18 cellular contexts compared by ENCODE assay signal in genomic region chr20:41627611-41628244, GRCh38.
"Had no signal": no experiment of that assay in that cellular context is flagged by ENCODE, and none has a peak within 500 bp of the region (broad histone marks: within the 10 kb centered on the region; RNA-seq: fewer than 3 reads in every experiment).

No MANE protein-coding gene starts in this region.

- H3K27ac ChIP-seq: colonic mucosa, foreskin keratinocyte, psoas muscle, right lobe of liver, WERI-Rb-1 had no signal

- ATAC-seq: foreskin keratinocyte; natural killer cell treated with Interleukin-12 subunit alpha and Interleukin-12 subunit beta and Interleukin-15 and Interleukin-18, amount 100 ng/mL, for 72 hours; psoas muscle had no signal

- H3K4me3 ChIP-seq: colonic mucosa, psoas muscle, right lobe of liver had no signal

- H3K36me3 ChIP-seq: colonic mucosa, right lobe of liver, WERI-Rb-1 had no signal

- H3K9me3 ChIP-seq: colonic mucosa, psoas muscle, right lobe of liver had no signal

- FAIRE-seq: endothelial cell of umbilical vein, islet of Langerhans had no signal

- H3K4me1 ChIP-seq: colonic mucosa, foreskin keratinocyte, psoas muscle, right lobe of liver had no signal

- H3K27me3 ChIP-seq: colonic mucosa, foreskin keratinocyte, right lobe of liver had no signal

- DNase-seq: activated CD4-positive, alpha-beta T cell treated with anti-CD3 and anti-CD28 coated beads for 48 hours; activated naive CD4-positive, alpha-beta T cell treated with anti-CD3 and anti-CD28 coated beads, Interleukin-2, amount 10 ng/mL, durations not matched to agents 7 days and 5 days; activated T-cell treated with anti-CD3 and anti-CD28 coated beads for 4 hours; caudate nucleus; colonic mucosa; effector CD4-positive, alpha-beta T cell; foreskin keratinocyte; head of caudate nucleus; psoas muscle; right lobe of liver; stimulated activated CD4-positive, alpha-beta T cell treated with anti-CD3 and anti-CD28 coated beads, Interleukin-1b, Interleukin-23, amount 100 ng/mL, for 48 hours; stimulated activated naive CD4-positive, alpha-beta T cell treated with Interleukin-2 at 50 U/mL for 16 hours; T1000; trophoblast cell; WERI-Rb-1 had no signal
